8 cellular contexts compared by ENCODE assay signal in the genomic region with DNA sequence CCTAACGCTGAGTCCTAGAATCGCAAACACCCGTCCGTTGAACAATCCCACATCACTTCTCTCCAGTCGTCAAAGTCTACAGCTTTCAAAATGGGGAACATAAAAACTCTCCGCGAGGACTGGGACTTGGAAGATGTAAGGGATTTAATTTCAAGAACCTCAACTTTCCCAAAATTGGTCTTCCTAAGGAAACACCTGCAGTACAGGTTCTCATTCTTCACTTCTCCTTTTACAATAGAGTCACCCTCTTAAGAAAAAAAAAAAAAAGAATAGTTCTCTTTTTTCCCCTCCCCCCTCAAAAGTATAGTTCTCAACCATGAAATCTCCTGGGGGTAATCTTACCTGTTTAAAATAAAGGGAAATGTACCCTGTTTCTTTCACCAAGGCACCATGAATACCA. TPM values are rescaled to one million over a fixed set of nuclear protein-coding genes. Genes with fewer than 3 reads are reported as not detected.
DNase-seq lines count a peak whose midpoint lies in the region; ATAC-seq, FAIRE-seq and TF ChIP-seq lines count a peak whose summit lies in the region.

No MANE protein-coding gene starts in this region.

- H3K9me3 Mint-ChIP-seq in activated CD8-positive, alpha-beta T cell treated with anti-CD3 and anti-CD28 coated beads, Interleukin-2, amount 10 ng/mL, durations not matched to agents 7 days and 5 days (ENCODE audit: insufficient read depth), result no peaks in the 10 kb centered on the region
- no peaks in the 10 kb centered on the region for H3K9me3 Mint-ChIP-seq in mesothelial cell of epicardium

- CTCF ChIA-PET in A549 (lab: Yijun Ruan, JAX), result interaction anchor here (2.4 kb wide), 1 partner anchor 21 kb away, joined by 11 read pairs; no protein-coding TSS in a partner anchor
- CTCF ChIA-PET in activated CD8-positive, alpha-beta T cell treated with anti-CD3 and anti-CD28 coated beads, Interleukin-2, amount 10 ng/mL, durations not matched to agents 7 days and 5 days (lab: Charles Lee), result interaction anchor here (0.8 to 1.3 kb wide), 3 partner anchors 18 to 101 kb away, joined by 3 to 4 read pairs (median 4); no protein-coding TSS in a partner anchor

- H3K36me3 Mint-ChIP-seq in activated CD8-positive, alpha-beta T cell treated with anti-CD3 and anti-CD28 coated beads, Interleukin-2, amount 10 ng/mL, durations not matched to agents 7 days and 5 days (ENCODE audit: low read depth), result peaks cover 37% of the 10 kb centered on the region
- H3K36me3 Mint-ChIP-seq in mesothelial cell of epicardium, result peaks cover 14% of the 10 kb centered on the region

- no peak for FAIRE-seq in A549 (lab: Jason Lieb, UNC)

- H3K4me3 Mint-ChIP-seq in activated CD8-positive, alpha-beta T cell treated with anti-CD3 and anti-CD28 coated beads, Interleukin-2, amount 10 ng/mL, durations not matched to agents 7 days and 5 days, result peak overlapping the region; percentile 94
- H3K4me3 Mint-ChIP-seq in mesothelial cell of epicardium, result peak overlapping the region; percentile 90

- H3K27ac ChIP-seq in A549, result peak overlapping the region; percentile 70 to 97; a peak in 5 of 6 replicates

- no peak for TF ChIP-seq POLR2A in A549 (IDR thresholded peaks at IDR 0.05; ENCODE audit: low read length)

- no peaks in the 10 kb centered on the region for H3K9me3 ChIP-seq in A549

- H3K4me1 Mint-ChIP-seq in activated CD8-positive, alpha-beta T cell treated with anti-CD3 and anti-CD28 coated beads, Interleukin-2, amount 10 ng/mL, durations not matched to agents 7 days and 5 days (ENCODE audit: low read depth), result peaks cover 43% of the 10 kb centered on the region
- H3K4me1 Mint-ChIP-seq in mesothelial cell of epicardium, result peaks cover 42% of the 10 kb centered on the region

- no peak for ATAC-seq in A549
- ATAC-seq in activated CD8-positive, alpha-beta T cell treated with anti-CD3 and anti-CD28 coated beads, Interleukin-2, amount 10 ng/mL, durations not matched to agents 7 days and 5 days, result no peak
- no peak for ATAC-seq in GM21447 (IDR thresholded peaks at IDR 0.05; ENCODE audit: unreplicated experiment)
- ATAC-seq in GM19328 (IDR thresholded peaks at IDR 0.05; ENCODE audit: unreplicated experiment), result no peak

- no peaks in the 10 kb centered on the region for H3K27me3 ChIP-seq in H7 (ENCODE audit: control insufficient read depth, insufficient read depth, low read length)

- H3K27me3 Mint-ChIP-seq in activated CD8-positive, alpha-beta T cell treated with anti-CD3 and anti-CD28 coated beads, Interleukin-2, amount 10 ng/mL, durations not matched to agents 7 days and 5 days (ENCODE audit: low read depth), result no peaks in the 10 kb centered on the region
- H3K27me3 Mint-ChIP-seq in mesothelial cell of epicardium (ENCODE audit: low read depth), result no peaks in the 10 kb centered on the region

- peak overlapping the region; percentile 100 for H3K27ac Mint-ChIP-seq in activated CD8-positive, alpha-beta T cell treated with anti-CD3 and anti-CD28 coated beads, Interleukin-2, amount 10 ng/mL, durations not matched to agents 7 days and 5 days
- H3K27ac Mint-ChIP-seq in mesothelial cell of epicardium, result no peak overlapping the region

- POLR2A ChIA-PET in A549 (lab: Yijun Ruan, JAX), result no interaction called here
- POLR2A ChIA-PET in activated CD8-positive, alpha-beta T cell treated with anti-CD3 and anti-CD28 coated beads, Interleukin-2, amount 10 ng/mL, durations not matched to agents 7 days and 5 days (lab: Charles Lee), result interaction anchor here (0.8 to 1.2 kb wide), 4 partner anchors 15 to 247 kb away, joined by 3 to 4 read pairs (median 4); no protein-coding TSS in a partner anchor

- no peak for TF ChIP-seq EP300 in A549 (IDR thresholded peaks at IDR 0.05)

- no peak for DNase-seq in A549 (ENCODE audit: low read depth in 1 of 2, low spot score in 1 of 2)
- no peak for DNase-seq in H7
- DNase-seq in activated CD8-positive, alpha-beta T cell treated with anti-CD3 and anti-CD28 coated beads, Interleukin-2, amount 10 ng/mL, durations not matched to agents 7 days and 5 days, result no peak
- no peak for DNase-seq in mesothelial cell of epicardium (ENCODE audit: low spot score in 2 of 2, unreplicated experiment in 2 of 2)
- no peak for DNase-seq in NCI-H446 treated with DMSO at 0.1 percent for 48 hours (lab: John Stamatoyannopoulos, UW)
- DNase-seq in NCI-H524 treated with DMSO at 0.1 percent for 48 hours (lab: John Stamatoyannopoulos, UW), result no peak

- no peak for TF ChIP-seq CTCF in A549 (IDR thresholded peaks at IDR 0.05)
- TF ChIP-seq CTCF in mesothelial cell of epicardium (IDR thresholded peaks at IDR 0.05; ENCODE audit: unreplicated experiment), result no peak

- H3K4me2 ChIP-seq in A549, result peak overlapping the region; percentile 96

- H3K36me3 ChIP-seq in H7 (replicated peaks; ENCODE audit: control insufficient read depth, insufficient read depth, low read length), result peaks cover 14% of the 10 kb centered on the region

- H3K4me3 ChIP-seq in A549 (peak overlapping the region; percentile 51; the same call in 2 of the 3 replicates), H7 (ENCODE audit: insufficient read depth, low read depth, low read length) (peak overlapping the region; percentile 63)

- H3K4me1 ChIP-seq in A549, result peaks cover 23% of the 10 kb centered on the region

- TF ChIP-seq RAD21 in A549 (conservative IDR thresholded peaks at IDR 0.05 in 1 of 2, IDR thresholded peaks at IDR 0.05 in 1 of 2), result no peak

- WGBS in A549 (ENCODE audit: missing lambda C conversion rate), result 73% methylated on average over 7 of the region's 7 CpGs

TF ChIP-seq in A549, 52 proteins besides CTCF, POLR2A, EP300 and RAD21 (continues in another document):
- TF ChIP-seq NPAS2 (CRISPR knock-in tag; IDR thresholded peaks at IDR 0.05; ENCODE audit: borderline replicate concordance), result no peak
- no peak for TF ChIP-seq HOXB13 (CRISPR knock-in tag; IDR thresholded peaks at IDR 0.05; ENCODE audit: low read depth)
- TF ChIP-seq RNF2 (IDR thresholded peaks at IDR 0.05; ENCODE audit: borderline replicate concordance, low read depth), result no peak
- TF ChIP-seq FOXS1 (CRISPR knock-in tag; IDR thresholded peaks at IDR 0.05), result no peak
- no peak for TF ChIP-seq EHMT2 (IDR thresholded peaks at IDR 0.05; ENCODE audit: low read depth)
- TF ChIP-seq MYC (IDR thresholded peaks at IDR 0.05; ENCODE audit: borderline replicate concordance, low read length), result no peak

RNA-seq across cellular contexts. Expression of a gene that starts 1.4 kb away (rescaled TPM):
- polyA plus RNA-seq in A549 (2011; rRNA removed) (20.3 and 24.4 TPM in 2 replicates), A549 (2017; fragmentation: RNase III; extraction: RNeasy Plus Mini Kit Qiagen cat#74134 plus additional on column Dnase treatment) (34.5 to 45.8 TPM (median 41.3 TPM) in 3 replicates)
- polyA plus RNA-seq in A549 (2012; cell fraction: cytosol; rRNA removed), result 20.8 and 24.2 TPM in 2 replicates
- polyA plus RNA-seq in A549 (2012; cell fraction: nucleus; rRNA removed), result 28.5 and 36.9 TPM in 2 replicates
- polyA minus RNA-seq in A549 (2011; rRNA and poly(A)+ RNA removed), result 11.9 and 15.5 TPM in 2 replicates
- 79.8 and 91.2 TPM in 2 replicates for total RNA-seq in H7 (2014; rRNA removed; shearing (Covaris generic))
- total RNA-seq in activated CD8-positive, alpha-beta T cell treated with anti-CD3 and anti-CD28 coated beads, Interleukin-2, amount 10 ng/mL, durations not matched to agents 7 days and 5 days, result 100 to 1,000 TPM; 112 to 114 TPM
- total RNA-seq in mesothelial cell of epicardium, result 31.9 to 33.2 TPM (median 33.1 TPM) in 3 replicates

RNA-seq across cellular contexts. Expression of a gene that starts 6.6 kb away (rescaled TPM):
- polyA plus RNA-seq in A549 (2011; rRNA removed), result 3.2 and 4.2 TPM in 2 replicates
- polyA plus RNA-seq in A549 (2012; cell fraction: cytosol; rRNA removed), result 4.4 and 5.3 TPM in 2 replicates
- 6.0 TPM in 2 replicates for polyA plus RNA-seq in A549 (2012; cell fraction: nucleus; rRNA removed)
- 5.1 to 8.4 TPM (median 8.3 TPM) in 3 replicates for polyA plus RNA-seq in A549 (2017; fragmentation: RNase III; extraction: RNeasy Plus Mini Kit Qiagen cat#74134 plus additional on column Dnase treatment)
- polyA minus RNA-seq in A549 (2011; rRNA and poly(A)+ RNA removed), result 10.9 and 11.5 TPM in 2 replicates
- total RNA-seq in H7 (2014; rRNA removed; shearing (Covaris generic)), result 11.6 and 14.9 TPM in 2 replicates
- total RNA-seq in activated CD8-positive, alpha-beta T cell treated with anti-CD3 and anti-CD28 coated beads, Interleukin-2, amount 10 ng/mL, durations not matched to agents 7 days and 5 days, result 10 to 100 TPM; 10.7 to 11.1 TPM
- 33.2 to 36.0 TPM (median 35.8 TPM) in 3 replicates for total RNA-seq in mesothelial cell of epicardium

RNA-seq across cellular contexts. Expression of a gene that starts 10.3 kb away (rescaled TPM):
- polyA plus RNA-seq in A549 (2011; rRNA removed) (16.8 and 17.1 TPM in 2 replicates), A549 (2017; fragmentation: RNase III; extraction: RNeasy Plus Mini Kit Qiagen cat#74134 plus additional on column Dnase treatment) (32.2 to 40.0 TPM (median 37.5 TPM) in 3 replicates)
- 23.3 and 33.8 TPM in 2 replicates for polyA plus RNA-seq in A549 (2012; cell fraction: cytosol; rRNA removed)
- polyA plus RNA-seq in A549 (2012; cell fraction: nucleus; rRNA removed), result 57.4 and 67.0 TPM in 2 replicates
- polyA minus RNA-seq in A549 (2011; rRNA and poly(A)+ RNA removed), result 21.7 and 26.9 TPM in 2 replicates
- 27.9 and 30.6 TPM in 2 replicates for total RNA-seq in H7 (2014; rRNA removed; shearing (Covaris generic))
- total RNA-seq in activated CD8-positive, alpha-beta T cell treated with anti-CD3 and anti-CD28 coated beads, Interleukin-2, amount 10 ng/mL, durations not matched to agents 7 days and 5 days, result 100 to 1,000 TPM; 245 to 252 TPM
- 62.8 to 68.3 TPM (median 64.4 TPM) in 3 replicates for total RNA-seq in mesothelial cell of epicardium

RNA-seq across cellular contexts. Expression of a gene that starts 25.4 kb away (rescaled TPM):
- 11.6 and 12.9 TPM in 2 replicates for polyA plus RNA-seq in A549 (2011; rRNA removed)
- polyA plus RNA-seq in A549 (2012; cell fraction: cytosol; rRNA removed), result 8.7 and 10.9 TPM in 2 replicates
- polyA plus RNA-seq in A549 (2012; cell fraction: nucleus; rRNA removed), result 47.0 and 55.1 TPM in 2 replicates
- polyA plus RNA-seq in A549 (2017; fragmentation: RNase III; extraction: RNeasy Plus Mini Kit Qiagen cat#74134 plus additional on column Dnase treatment), result 9.6 to 13.9 TPM (median 12.9 TPM) in 3 replicates
- polyA minus RNA-seq in A549 (2011; rRNA and poly(A)+ RNA removed), result 16.9 and 19.8 TPM in 2 replicates
- 43.4 and 53.3 TPM in 2 replicates for total RNA-seq in H7 (2014; rRNA removed; shearing (Covaris generic))
- total RNA-seq in activated CD8-positive, alpha-beta T cell treated with anti-CD3 and anti-CD28 coated beads, Interleukin-2, amount 10 ng/mL, durations not matched to agents 7 days and 5 days, result 10 to 100 TPM; 50.8 to 58.2 TPM
- total RNA-seq in mesothelial cell of epicardium, result 108 to 113 TPM (median 112 TPM) in 3 replicates

RNA-seq across cellular contexts. Expression of a gene that starts 34.7 kb away (rescaled TPM):
- 61.2 and 84.6 TPM in 2 replicates for polyA plus RNA-seq in A549 (2011; rRNA removed)
- polyA plus RNA-seq in A549 (2012; cell fraction: cytosol; rRNA removed), result 69.9 and 83.4 TPM in 2 replicates
- polyA plus RNA-seq in A549 (2012; cell fraction: nucleus; rRNA removed), result 22.3 and 45.7 TPM in 2 replicates
- 117 to 138 TPM (median 120 TPM) in 3 replicates for polyA plus RNA-seq in A549 (2017; fragmentation: RNase III; extraction: RNeasy Plus Mini Kit Qiagen cat#74134 plus additional on column Dnase treatment)
- 10.0 and 12.7 TPM in 2 replicates for polyA minus RNA-seq in A549 (2011; rRNA and poly(A)+ RNA removed)
- total RNA-seq in H7 (2014; rRNA removed; shearing (Covaris generic)), result 87.9 and 90.2 TPM in 2 replicates
- total RNA-seq in activated CD8-positive, alpha-beta T cell treated with anti-CD3 and anti-CD28 coated beads, Interleukin-2, amount 10 ng/mL, durations not matched to agents 7 days and 5 days, result 10 to 100 TPM; 72.0 to 78.4 TPM
- total RNA-seq in mesothelial cell of epicardium, result 38.7 to 43.0 TPM (median 39.9 TPM) in 3 replicates
